16 cellular contexts compared by ENCODE assay signal in the genomic region with DNA sequence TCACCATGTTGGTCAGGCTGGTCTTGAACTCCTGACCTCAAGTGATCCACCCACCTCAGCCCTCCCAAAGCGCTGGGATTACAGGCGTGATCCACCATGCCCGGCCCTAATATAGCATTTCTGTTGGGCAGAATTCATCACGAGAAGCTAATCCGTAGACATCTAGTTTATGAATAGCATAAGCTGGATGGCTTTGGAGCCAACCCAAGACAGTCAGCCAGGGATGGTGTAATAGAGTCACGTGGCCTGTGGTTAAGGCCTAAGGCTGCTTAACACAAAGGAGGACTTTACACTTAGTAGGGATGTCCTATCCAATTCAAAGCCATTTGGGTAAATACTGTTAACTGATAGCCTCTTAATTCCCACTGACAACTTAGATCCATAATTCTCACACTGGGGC.
DNase-seq lines count a peak whose midpoint lies in the region; ATAC-seq and TF ChIP-seq lines count a peak whose summit lies in the region.
"Had no signal": no experiment of that assay in that cellular context is flagged by ENCODE, and none has a peak within 500 bp of the region (broad histone marks: within the 10 kb centered on the region; RNA-seq: fewer than 3 reads in every experiment).

No MANE protein-coding gene starts in this region.

- H3K36me3 Mint-ChIP-seq in activated naive CD4-positive, alpha-beta T cell treated with anti-CD3 and anti-CD28 coated beads, Interleukin-2, amount 50 U/mL, for 72 hours, result peaks cover 12 to 14% of the 10 kb centered on the region in 2 donors

- no peak overlapping the region for H3K27ac Mint-ChIP-seq in activated naive CD4-positive, alpha-beta T cell treated with anti-CD3 and anti-CD28 coated beads, Interleukin-2, amount 50 U/mL, for 72 hours
- H3K27ac Mint-ChIP-seq: CD4-positive, alpha-beta T cell had no signal

- peak overlapping the region; percentile 95 for H3K27ac ChIP-seq in epithelial cell of prostate
- H3K27ac ChIP-seq: C4-2B, HL-60 had no signal

- peak; percentile 16 for DNase-seq in HCEC 1CT
- DNase-seq in RPMI7951 (ENCODE audit: low read depth), result peak; percentile 19
- no peak for DNase-seq in epithelial cell of prostate (ENCODE audit: low read depth, low spot score)
- DNase-seq in iris pigment epithelial cell (ENCODE audit: low read depth), result peak; percentile 53
- DNase-seq in AG08395 (ENCODE audit: low spot score), result no peak
- DNase-seq in activated naive CD4-positive, alpha-beta T cell treated with anti-CD3 and anti-CD28 coated beads, Interleukin-2, amount 50 U/mL, for 72 hours (ENCODE audit: low spot score in 2 of 2), result no peak
- DNase-seq in GM10266 (ENCODE audit: extremely low spot score), result no peak
- DNase-seq: ACHN; AML-193; Caco-2; CD4-positive, alpha-beta T cell; GOT3; H7 had no signal

- TF ChIP-seq CTCF in GM10266 (IDR thresholded peaks at IDR 0.05; ENCODE audit: control insufficient read depth, insufficient read depth, low read depth, missing control alignments), result no peak

- ATAC-seq in HG02759 (IDR thresholded peaks at IDR 0.05; ENCODE audit: unreplicated experiment), result no peak
- ATAC-seq in activated naive CD4-positive, alpha-beta T cell treated with anti-CD3 and anti-CD28 coated beads, Interleukin-2, amount 50 U/mL, for 72 hours, result no peak

- no peaks in the 10 kb centered on the region for H3K9me3 Mint-ChIP-seq in activated naive CD4-positive, alpha-beta T cell treated with anti-CD3 and anti-CD28 coated beads, Interleukin-2, amount 50 U/mL, for 72 hours
- H3K9me3 Mint-ChIP-seq: CD4-positive, alpha-beta T cell had no signal

Comparison
In these comparisons a context has a peak if more than half of its experiments do, and no peak if none do; other contexts are left out.
1. DNase-seq: peak in HCEC 1CT (single experiment), RPMI7951 (single experiment) and iris pigment epithelial cell (single experiment); none in epithelial cell of prostate (single experiment), AG08395 (single experiment), activated naive CD4-positive, alpha-beta T cell treated with anti-CD3 and anti-CD28 coated beads, Interleukin-2, amount 50 U/mL, for 72 hours (0 of 2) and GM10266 (single experiment).